In genomic region chr10:12501851-12502525, GRCh38 we compare ENCODE assay signal across 16 cellular contexts.
DNase-seq lines count a peak whose midpoint lies in the region; ATAC-seq and TF ChIP-seq lines count a peak whose summit lies in the region.
"Had no signal": no experiment of that assay in that cellular context is flagged by ENCODE, and none has a peak within 500 bp of the region (broad histone marks: within the 10 kb centered on the region; RNA-seq: fewer than 3 reads in every experiment).

No MANE protein-coding gene starts in this region.

- H3K27me3 Mint-ChIP-seq in activated naive CD4-positive, alpha-beta T cell treated with anti-CD3 and anti-CD28 coated beads, Interleukin-2, amount 50 U/mL, for 24 hours: no peaks in the 10 kb centered on the region
- no peaks in the 10 kb centered on the region for H3K27me3 Mint-ChIP-seq in endodermal cell (ENCODE audit: insufficient read depth)
- H3K27me3 Mint-ChIP-seq in CD4-positive, alpha-beta T cell: no peaks in the 10 kb centered on the region

- 82 to 87% methylated on average over 12 to 16 of the region's 16 CpGs for WGBS in endodermal cell (ENCODE audit: insufficient coverage in 1 of 2, insufficient read length in 1 of 2), 2 experiments
- WGBS in aorta, 2 donors: 81 to 83% methylated on average over 16 of the region's 16 CpGs

- no peak overlapping the region for H3K4me3 ChIP-seq in endodermal cell (ENCODE audit: low read length)
- no peak overlapping the region for H3K4me3 ChIP-seq in aorta (ENCODE audit: low read length in 2 of 2)

- TF ChIP-seq CTCF in endodermal cell (conservative IDR thresholded peaks at IDR 0.05): peak; percentile 52
- no peak for TF ChIP-seq CTCF in CD4-positive, alpha-beta T cell (IDR thresholded peaks at IDR 0.05)

- H3K9ac ChIP-seq in endodermal cell (ENCODE audit: extremely low read depth, low read length, poor library complexity, severe bottlenecking): no peak overlapping the region
- H3K9ac ChIP-seq: KMS-11 had no signal

- no peak for ATAC-seq in activated naive CD4-positive, alpha-beta T cell treated with anti-CD3 and anti-CD28 coated beads, Interleukin-2, amount 50 U/mL, for 72 hours
- peak; percentile 8 for ATAC-seq in aorta (ENCODE audit: low FRiP score)
- ATAC-seq in GM18858 (IDR thresholded peaks at IDR 0.05; ENCODE audit: unreplicated experiment): no peak
- ATAC-seq in HG03520 (IDR thresholded peaks at IDR 0.05; ENCODE audit: unreplicated experiment): no peak
- ATAC-seq in CD4-positive, alpha-beta T cell (ENCODE audit: poor library complexity): no peak

- H3K4me3 Mint-ChIP-seq in activated naive CD4-positive, alpha-beta T cell treated with anti-CD3 and anti-CD28 coated beads, Interleukin-2, amount 50 U/mL, for 24 hours: no peak overlapping the region
- no peak overlapping the region for H3K4me3 Mint-ChIP-seq in endodermal cell
- H3K4me3 Mint-ChIP-seq in CD4-positive, alpha-beta T cell: no peak overlapping the region
- H3K4me3 Mint-ChIP-seq: activated naive CD4-positive, alpha-beta T cell treated with anti-CD3 and anti-CD28 coated beads for 36 hours had no signal

- no peak for DNase-seq in activated naive CD4-positive, alpha-beta T cell treated with anti-CD3 and anti-CD28 coated beads, Interleukin-2, amount 50 U/mL, for 72 hours (ENCODE audit: low spot score in 2 of 2)
- DNase-seq in endodermal cell (peak; percentile 54), mesenteric fat pad (ENCODE audit: low spot score) (peak; percentile 62), aorta (peak in 1 of 2 donors; percentile 45)
- DNase-seq in CD4-positive, alpha-beta T cell: no peak
- DNase-seq: activated naive CD4-positive, alpha-beta T cell treated with anti-CD3 and anti-CD28 coated beads for 36 hours; brain microvascular endothelial cell; effector memory CD4-positive, alpha-beta T cell; NCI-H1092 treated with DMSO at 0.1 percent for 48 hours; NCI-H446 treated with DMSO at 0.1 percent for 48 hours; nucleus accumbens; OCI-M1 had no signal

- POLR2A ChIA-PET in CD4-positive, alpha-beta T cell (lab: Charles Lee): no interaction called here

- no peaks in the 10 kb centered on the region for H3K4me1 ChIP-seq in endodermal cell (ENCODE audit: control insufficient read depth, insufficient read depth, low read length)
- H3K4me1 ChIP-seq in aorta (ENCODE audit: control insufficient read depth in 1 of 2, insufficient read depth in 2 of 2, low read length in 2 of 2): peaks cover 0 to 10% of the 10 kb centered on the region in 2 donors

- H3K27me3 ChIP-seq in endodermal cell (ENCODE audit: control insufficient read depth, insufficient read depth, low read length, poor library complexity, severe bottlenecking) (no peaks in the 10 kb centered on the region), aorta (ENCODE audit: control insufficient read depth in 1 of 2, insufficient read depth in 2 of 2, low read length in 1 of 2) (no peaks in the 10 kb centered on the region)
- no peaks in the 10 kb centered on the region for H3K27me3 ChIP-seq in CD4-positive, alpha-beta T cell (ENCODE audit: control insufficient read depth, insufficient read depth, low read length)
- H3K27me3 ChIP-seq: brain microvascular endothelial cell had no signal

- H3K36me3 ChIP-seq in endodermal cell (ENCODE audit: control insufficient read depth, insufficient read depth, low read length) (no peaks in the 10 kb centered on the region), aorta (ENCODE audit: control insufficient read depth in 1 of 2, insufficient read depth in 2 of 2, low read length in 1 of 2) (no peaks in the 10 kb centered on the region)
- H3K36me3 ChIP-seq: brain microvascular endothelial cell had no signal

- peak overlapping the region; percentile 65 for H3K27ac Mint-ChIP-seq in activated naive CD4-positive, alpha-beta T cell treated with anti-CD3 and anti-CD28 coated beads, Interleukin-2, amount 50 U/mL, for 24 hours
- peak overlapping the region in 1 of 2 donors; percentile 51 for H3K27ac Mint-ChIP-seq in activated naive CD4-positive, alpha-beta T cell treated with anti-CD3 and anti-CD28 coated beads, Interleukin-2, amount 50 U/mL, for 72 hours
- no peak overlapping the region for H3K27ac Mint-ChIP-seq in endodermal cell
- no peak overlapping the region for H3K27ac Mint-ChIP-seq in CD4-positive, alpha-beta T cell
- H3K27ac Mint-ChIP-seq: activated naive CD4-positive, alpha-beta T cell treated with anti-CD3 and anti-CD28 coated beads for 36 hours had no signal

- intact Hi-C loops in aorta (cut with DNase I): no loop called here
- intact Hi-C loops in CD4-positive, alpha-beta T cell (cut with DNase I, micrococcal nuclease): no loop called here

- no peak overlapping the region for H3K27ac ChIP-seq in endodermal cell (ENCODE audit: low read depth, low read length)
- H3K27ac ChIP-seq in aorta (ENCODE audit: low read depth in 1 of 2, low read length in 2 of 2): no peak overlapping the region
- no peak overlapping the region for H3K27ac ChIP-seq in CD4-positive, alpha-beta T cell (ENCODE audit: low read depth, low read length)
- H3K27ac ChIP-seq: brain microvascular endothelial cell, KMS-11 had no signal

- H3K9me3 Mint-ChIP-seq in activated naive CD4-positive, alpha-beta T cell treated with anti-CD3 and anti-CD28 coated beads, Interleukin-2, amount 50 U/mL, for 24 hours: no peaks in the 10 kb centered on the region
- H3K9me3 Mint-ChIP-seq in activated naive CD4-positive, alpha-beta T cell treated with anti-CD3 and anti-CD28 coated beads, Interleukin-2, amount 50 U/mL, for 72 hours: peaks cover 3 to 7% of the 10 kb centered on the region in 2 donors
- H3K9me3 Mint-ChIP-seq in endodermal cell: no peaks in the 10 kb centered on the region
- H3K9me3 Mint-ChIP-seq in CD4-positive, alpha-beta T cell: no peaks in the 10 kb centered on the region

- H3K36me3 Mint-ChIP-seq in activated naive CD4-positive, alpha-beta T cell treated with anti-CD3 and anti-CD28 coated beads, Interleukin-2, amount 50 U/mL, for 24 hours: peaks cover 4% of the 10 kb centered on the region
- H3K36me3 Mint-ChIP-seq in activated naive CD4-positive, alpha-beta T cell treated with anti-CD3 and anti-CD28 coated beads, Interleukin-2, amount 50 U/mL, for 72 hours: peaks cover 0 to 4% of the 10 kb centered on the region in 2 donors
- H3K36me3 Mint-ChIP-seq in endodermal cell (ENCODE audit: low read depth): no peaks in the 10 kb centered on the region
- no peaks in the 10 kb centered on the region for H3K36me3 Mint-ChIP-seq in CD4-positive, alpha-beta T cell (ENCODE audit: low read depth)

- CTCF ChIA-PET in CD4-positive, alpha-beta T cell (lab: Charles Lee): no interaction called here

- peaks cover 68% of the 10 kb centered on the region for H3K4me1 Mint-ChIP-seq in activated naive CD4-positive, alpha-beta T cell treated with anti-CD3 and anti-CD28 coated beads, Interleukin-2, amount 50 U/mL, for 24 hours
- peaks cover 7% of the 10 kb centered on the region for H3K4me1 Mint-ChIP-seq in endodermal cell
- H3K4me1 Mint-ChIP-seq in CD4-positive, alpha-beta T cell (ENCODE audit: low read depth): peaks cover 75% of the 10 kb centered on the region

- H3K9me3 ChIP-seq in endodermal cell (ENCODE audit: control insufficient read depth, low read length) (no peaks in the 10 kb centered on the region), aorta (ENCODE audit: control insufficient read depth, low read length) (no peaks in the 10 kb centered on the region)
- H3K9me3 ChIP-seq in CD4-positive, alpha-beta T cell (ENCODE audit: control insufficient read depth, low read length): no peaks in the 10 kb centered on the region

Comparison
In these comparisons a context has a peak if more than half of its experiments do, and no peak if none do; other contexts are left out.
1. DNase-seq: peak in endodermal cell (single experiment) and mesenteric fat pad (single experiment); none in activated naive CD4-positive, alpha-beta T cell treated with anti-CD3 and anti-CD28 coated beads, Interleukin-2, amount 50 U/mL, for 72 hours (0 of 2) and CD4-positive, alpha-beta T cell (0 of 10).